8 cellular contexts compared by ENCODE assay signal in genomic region chr19:17496337-17496997, GRCh38. TPM values are rescaled to one million over a fixed set of nuclear protein-coding genes. Genes with fewer than 3 reads are reported as not detected.
DNase-seq lines count a peak whose midpoint lies in the region; ATAC-seq and TF ChIP-seq lines count a peak whose summit lies in the region.

No MANE protein-coding gene starts in this region.

- ATAC-seq in CD4-positive, alpha-beta T cell (ENCODE audit: poor library complexity) = peak; percentile 99
- peak; percentile 83 for ATAC-seq in GM21515 (IDR thresholded peaks at IDR 0.05; ENCODE audit: unreplicated experiment)

- H3K4me3 Mint-ChIP-seq in CD4-positive, alpha-beta T cell = no peak overlapping the region

- POLR2A ChIA-PET in CD4-positive, alpha-beta T cell (lab: Charles Lee) = interaction anchor here (0.9 to 1.8 kb wide), 5 partner anchors 15 to 363 kb away, joined by 3 to 7 read pairs (median 5); partner anchors contain the start of genes PGLS, RPL18A and SLC27A1

- H3K9me3 ChIP-seq in CD4-positive, alpha-beta T cell (ENCODE audit: control insufficient read depth, low read length) = no peaks in the 10 kb centered on the region

- no peak overlapping the region for H3K27ac ChIP-seq in CD4-positive, alpha-beta T cell (ENCODE audit: low read depth, low read length)

- H3K27me3 ChIP-seq in CD4-positive, alpha-beta T cell (ENCODE audit: control insufficient read depth, insufficient read depth, low read length) = no peaks in the 10 kb centered on the region

- intact Hi-C loops in CD4-positive, alpha-beta T cell (cut with DNase I, micrococcal nuclease) = loop anchor here (2.0 to 10.0 kb wide), 3 partner anchors 58 to 358 kb away; partner anchors contain the start of gene COLGALT1 (in 1 of the 2)

- H3K27ac Mint-ChIP-seq in CD4-positive, alpha-beta T cell = no peak overlapping the region

- H3K4me1 Mint-ChIP-seq in CD4-positive, alpha-beta T cell (ENCODE audit: low read depth) = peaks cover 17% of the 10 kb centered on the region

- peak; percentile 96 for TF ChIP-seq CTCF in CD4-positive, alpha-beta T cell (IDR thresholded peaks at IDR 0.05)

- CTCF ChIA-PET in CD4-positive, alpha-beta T cell (lab: Charles Lee) = interaction anchor here (0.6 to 1.8 kb wide), 22 partner anchors 9 to 436 kb away, joined by 3 to 38 read pairs (median 4); partner anchors contain the start of genes CCDC124, MVB12A, PGLS and SLC27A1

- H3K9me3 Mint-ChIP-seq in CD4-positive, alpha-beta T cell = no peaks in the 10 kb centered on the region

- no peaks in the 10 kb centered on the region for H3K36me3 Mint-ChIP-seq in CD4-positive, alpha-beta T cell (ENCODE audit: low read depth)

- no peaks in the 10 kb centered on the region for H3K27me3 Mint-ChIP-seq in CD4-positive, alpha-beta T cell

- DNase-seq in CD4-positive, alpha-beta T cell = peak; percentile 68 to 81 (median 73)
- DNase-seq in NCI-H1048 (lab: John Stamatoyannopoulos, UW) (peak; percentile 40), T-helper 2 cell (peak; percentile 52 to 84 (median 70)), amniotic epithelial cell (ENCODE audit: low read depth) (peak; percentile 60), hypothalamus (lab: John Stamatoyannopoulos, UW) (peak in 29 of 51 donors; percentile 4 to 71 (median 31)), DMS79 (lab: John Stamatoyannopoulos, UW) (no peak)
- peak; percentile 53 to 73 for DNase-seq in stimulated activated CD4-positive, alpha-beta T cell treated with anti-CD3 and anti-CD28 coated beads, Interleukin-1b, Interleukin-23, amount 100 ng/mL, for 1 hour (ENCODE audit: low read depth in 2 of 2)

RNA-seq across cellular contexts. Expression of gene PGLS, which starts 15.0 kb away (rescaled TPM):
- total RNA-seq in CD4-positive, alpha-beta T cell = 10 to 100 TPM; 41.5 to 44.6 TPM

RNA-seq across cellular contexts. Expression of gene SLC27A1, which starts 26.1 kb away (rescaled TPM):
- total RNA-seq in CD4-positive, alpha-beta T cell = 1 to 10 TPM; 3.0 TPM

RNA-seq across cellular contexts. Expression of gene NXNL1, which starts 35.7 kb away (rescaled TPM):
- not detected for total RNA-seq in CD4-positive, alpha-beta T cell

RNA-seq across cellular contexts. Expression of gene TMEM221, which starts 48.0 kb away (rescaled TPM):
- total RNA-seq in CD4-positive, alpha-beta T cell = not detected

RNA-seq across cellular contexts. Expression of gene COLGALT1, which starts 59.0 kb away (rescaled TPM):
- 10 to 100 TPM; 30.3 to 30.6 TPM for total RNA-seq in CD4-positive, alpha-beta T cell
